In the genomic region with DNA sequence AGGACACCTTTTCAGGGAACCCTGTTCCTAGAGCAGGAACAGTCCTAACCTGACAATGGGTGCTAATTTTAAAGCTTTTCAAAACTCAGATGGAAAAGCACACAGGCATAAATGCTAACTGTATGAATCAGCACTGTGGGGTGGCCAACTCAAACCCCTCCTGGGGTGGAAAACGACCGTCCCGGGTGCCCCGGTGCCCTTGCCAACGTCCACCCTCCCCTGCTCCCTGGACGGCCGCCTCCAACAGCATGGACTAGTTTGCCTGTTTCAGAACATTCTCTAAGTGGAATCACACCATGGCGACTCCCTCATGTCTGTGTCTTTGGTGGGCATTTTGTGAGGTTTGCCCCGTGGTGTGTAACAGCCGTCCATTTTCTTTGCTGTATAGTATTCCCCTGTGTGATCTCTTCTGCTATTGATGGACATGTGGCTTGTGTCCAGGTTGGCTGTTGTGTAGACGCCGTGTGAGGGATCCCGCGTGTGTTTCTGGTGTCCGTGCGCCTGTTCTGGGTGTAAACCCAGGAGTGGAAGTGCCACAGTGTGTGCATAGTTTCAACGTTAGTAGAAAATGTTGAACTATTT, we compare ENCODE assay signal across 2 cellular contexts.
TF ChIP-seq lines count a peak whose summit lies in the region.

No MANE protein-coding gene starts in this region.

TF ChIP-seq in HEK293, 187 proteins besides CTCF, POLR2A, EP300 and RAD21:
- 0 out of 2 replicates have a peak, but pooled peaks have one; percentile 8 for TF ChIP-seq ZNF121 (tag by site-specific recombination; IDR thresholded peaks at IDR 0.05)
- no peak for TF ChIP-seq PRDM1 (tag by site-specific recombination; IDR thresholded peaks at IDR 0.05)
- TF ChIP-seq KLF16 (tag by site-specific recombination; IDR thresholded peaks at IDR 0.05), result no peak
- TF ChIP-seq ZNF677 (tag by site-specific recombination; IDR thresholded peaks at IDR 0.05), result no peak
- TF ChIP-seq ZNF544 (tag by site-specific recombination; IDR thresholded peaks at IDR 0.05), result no peak
- TF ChIP-seq ZNF473 (tag by site-specific recombination; IDR thresholded peaks at IDR 0.05), result no peak
- no peak for TF ChIP-seq ZNF112 (tag by site-specific recombination; IDR thresholded peaks at IDR 0.05)
- TF ChIP-seq ZNF202 (tag by site-specific recombination; IDR thresholded peaks at IDR 0.05; ENCODE audit: borderline replicate concordance), result no peak
- TF ChIP-seq, protein P1, sequence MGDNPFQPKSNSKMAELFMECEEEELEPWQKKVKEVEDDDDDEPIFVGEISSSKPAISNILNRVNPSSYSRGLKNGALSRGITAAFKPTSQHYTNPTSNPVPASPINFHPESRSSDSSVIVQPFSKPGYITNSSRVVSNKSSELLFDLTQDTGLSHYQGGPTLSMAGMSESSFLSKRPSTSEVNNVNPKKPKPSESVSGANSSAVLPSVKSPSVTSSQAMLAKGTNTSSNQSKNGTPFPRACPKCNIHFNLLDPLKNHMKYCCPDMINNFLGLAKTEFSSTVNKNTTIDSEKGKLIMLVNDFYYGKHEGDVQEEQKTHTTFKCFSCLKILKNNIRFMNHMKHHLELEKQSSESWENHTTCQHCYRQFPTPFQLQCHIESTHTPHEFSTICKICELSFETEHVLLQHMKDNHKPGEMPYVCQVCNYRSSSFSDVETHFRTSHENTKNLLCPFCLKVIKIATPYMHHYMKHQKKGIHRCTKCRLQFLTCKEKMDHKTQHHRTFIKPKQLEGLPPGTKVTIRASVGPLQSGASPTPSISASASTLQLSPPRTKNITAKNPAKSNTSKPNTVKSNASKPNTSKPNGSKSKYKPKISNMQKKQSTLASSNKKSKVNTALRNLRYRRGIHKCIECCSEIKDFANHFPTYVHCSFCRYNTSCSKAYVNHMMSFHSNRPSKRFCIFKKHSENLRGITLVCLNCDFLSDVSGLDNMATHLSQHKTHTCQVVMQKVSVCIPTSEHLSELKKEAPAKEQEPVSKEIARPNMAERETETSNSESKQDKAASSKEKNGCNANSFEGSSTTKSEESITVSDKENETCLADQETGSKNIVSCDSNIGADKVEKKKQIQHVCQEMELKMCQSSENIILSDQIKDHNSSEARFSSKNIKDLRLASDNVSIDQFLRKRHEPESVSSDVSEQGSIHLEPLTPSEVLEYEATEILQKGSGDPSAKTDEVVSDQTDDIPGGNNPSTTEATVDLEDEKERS (tag by site-specific recombination; IDR thresholded peaks at IDR 0.05), result peak; percentile 63; the same call in 1 of the 2 replicates
- TF ChIP-seq ZNF146 (tag by site-specific recombination; IDR thresholded peaks at IDR 0.05), result peak; percentile 98
- TF ChIP-seq, protein P2, sequence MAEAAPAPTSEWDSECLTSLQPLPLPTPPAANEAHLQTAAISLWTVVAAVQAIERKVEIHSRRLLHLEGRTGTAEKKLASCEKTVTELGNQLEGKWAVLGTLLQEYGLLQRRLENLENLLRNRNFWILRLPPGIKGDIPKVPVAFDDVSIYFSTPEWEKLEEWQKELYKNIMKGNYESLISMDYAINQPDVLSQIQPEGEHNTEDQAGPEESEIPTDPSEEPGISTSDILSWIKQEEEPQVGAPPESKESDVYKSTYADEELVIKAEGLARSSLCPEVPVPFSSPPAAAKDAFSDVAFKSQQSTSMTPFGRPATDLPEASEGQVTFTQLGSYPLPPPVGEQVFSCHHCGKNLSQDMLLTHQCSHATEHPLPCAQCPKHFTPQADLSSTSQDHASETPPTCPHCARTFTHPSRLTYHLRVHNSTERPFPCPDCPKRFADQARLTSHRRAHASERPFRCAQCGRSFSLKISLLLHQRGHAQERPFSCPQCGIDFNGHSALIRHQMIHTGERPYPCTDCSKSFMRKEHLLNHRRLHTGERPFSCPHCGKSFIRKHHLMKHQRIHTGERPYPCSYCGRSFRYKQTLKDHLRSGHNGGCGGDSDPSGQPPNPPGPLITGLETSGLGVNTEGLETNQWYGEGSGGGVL (tag by site-specific recombination; IDR thresholded peaks at IDR 0.05), result no peak
- TF ChIP-seq ZNF175 (tag by site-specific recombination; IDR thresholded peaks at IDR 0.05), result no peak
- no peak for TF ChIP-seq ZNF785 (tag by site-specific recombination; IDR thresholded peaks at IDR 0.05)
- TF ChIP-seq ZNF169 (tag by site-specific recombination; IDR thresholded peaks at IDR 0.05), result no peak
- TF ChIP-seq ZNF626 (tag by site-specific recombination; IDR thresholded peaks at IDR 0.05), result no peak
TF ChIP-seq in HEK293: peak in this region for 3.

TF ChIP-seq in K562, 482 proteins besides CTCF, POLR2A, EP300 and RAD21:
- TF ChIP-seq HMG20A (CRISPR knock-in tag; conservative IDR thresholded peaks at IDR 0.05), result no peak
- no peak for TF ChIP-seq RBM34 (IDR thresholded peaks at IDR 0.05; ENCODE audit: borderline replicate concordance, insufficient read depth, low read length)
- TF ChIP-seq SNRNP70 (optimal IDR thresholded peaks at IDR 0.05; ENCODE audit: low read depth, low read length), result no peak
- peak; percentile 90 for TF ChIP-seq ZNF146 (CRISPR knock-in tag; IDR thresholded peaks at IDR 0.05; ENCODE audit: unreplicated experiment)
- no peak for TF ChIP-seq DNMT1 (IDR thresholded peaks at IDR 0.05)
TF ChIP-seq in K562: peak in this region for 1.
